In the genomic region with DNA sequence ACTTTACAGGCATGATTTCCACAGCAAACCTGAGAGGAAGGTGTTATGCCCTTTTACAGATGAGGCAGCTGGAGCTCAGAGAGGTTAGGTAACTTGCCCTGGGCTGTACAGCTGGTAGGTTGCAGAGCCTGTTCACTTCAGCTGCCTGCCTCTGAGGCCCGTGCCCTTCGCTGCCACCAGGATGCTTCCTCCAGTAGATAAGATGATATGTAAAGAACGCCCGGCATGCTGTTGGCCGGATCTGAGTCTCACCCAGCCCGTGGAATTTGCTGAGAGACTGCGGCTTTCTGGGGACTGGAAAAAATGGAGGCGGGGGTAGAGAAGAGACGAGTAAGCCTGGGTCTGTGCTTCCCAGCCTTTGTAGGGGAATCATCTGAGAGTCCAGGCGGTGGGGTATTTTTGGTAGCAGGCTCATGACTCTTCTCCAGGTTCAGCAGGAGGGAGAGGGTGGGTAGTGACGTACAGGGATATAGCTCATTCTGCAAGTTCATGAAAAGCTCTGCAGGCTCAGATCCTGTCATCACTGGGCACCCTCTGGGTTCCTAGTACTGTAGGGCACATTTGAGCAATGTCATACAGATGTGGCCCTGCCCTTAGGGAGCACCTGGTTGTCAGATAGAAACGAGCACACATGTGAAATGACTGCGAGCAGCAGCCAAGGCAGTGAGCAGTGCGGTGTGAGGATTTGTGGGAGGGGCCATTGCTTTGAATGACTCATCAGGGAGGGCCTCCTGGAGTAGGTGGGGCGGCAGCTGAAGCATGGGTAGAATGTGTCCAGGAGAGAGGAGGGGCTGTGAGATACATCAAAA, we compare ENCODE assay signal across 8 cellular contexts.
DNase-seq lines count a peak whose midpoint lies in the region; ATAC-seq, FAIRE-seq and TF ChIP-seq lines count a peak whose summit lies in the region.

No MANE protein-coding gene starts in this region.

- intact Hi-C loops in colonic mucosa (cut with DNase I): no loop called here

- H3K27ac ChIP-seq in colonic mucosa: no peak overlapping the region

- H3K4me1 ChIP-seq in colonic mucosa: no peaks in the 10 kb centered on the region

- no peaks in the 10 kb centered on the region for H3K27me3 ChIP-seq in colonic mucosa

- H3K36me3 ChIP-seq in colonic mucosa: no peaks in the 10 kb centered on the region

- peak; percentile 78 for DNase-seq in H54 (ENCODE audit: insufficient read length, low spot score)
- peak; percentile 82 for DNase-seq in NCI-H1694 treated with DMSO at 0.1 percent for 48 hours (lab: John Stamatoyannopoulos, UW)
- peak; percentile 38 for DNase-seq in colonic mucosa
- DNase-seq in omental fat pad (ENCODE audit: low spot score): no peak
- no peak for DNase-seq in central memory CD4-positive, alpha-beta T cell
- no peak for DNase-seq in Kasumi-1 (lab: John Stamatoyannopoulos, UW)

- H3K9me3 ChIP-seq in colonic mucosa: no peaks in the 10 kb centered on the region

- FAIRE-seq in H54 (lab: Jason Lieb, UNC): no peak

- H3K4me3 ChIP-seq in colonic mucosa: no peak overlapping the region

- TF ChIP-seq CTCF in colonic mucosa (IDR thresholded peaks at IDR 0.05) (no peak), omental fat pad (IDR thresholded peaks at IDR 0.05) (no peak)

- peak; percentile 93 for ATAC-seq in omental fat pad (ENCODE audit: low FRiP score)
- ATAC-seq in GM21367 (IDR thresholded peaks at IDR 0.05; ENCODE audit: unreplicated experiment): no peak
- no peak for ATAC-seq in GM18517 (IDR thresholded peaks at IDR 0.05; ENCODE audit: unreplicated experiment)

- H3K9ac ChIP-seq in colonic mucosa (ENCODE audit: low read depth in 2 of 2, low read length in 2 of 2): no peak overlapping the region

- TF ChIP-seq POLR2A in H54 (IDR thresholded peaks at IDR 0.05; ENCODE audit: low read depth, low read length): no peak

Comparison
In these comparisons a context has a peak if more than half of its experiments do, and no peak if none do; other contexts are left out.
1. DNase-seq: peak in H54 (single experiment), NCI-H1694 treated with DMSO at 0.1 percent for 48 hours (single experiment) and colonic mucosa (single experiment); none in omental fat pad (single experiment), central memory CD4-positive, alpha-beta T cell (single experiment) and Kasumi-1 (0 of 2).